ENCODE assay signal across 16 cellular contexts in the genomic region with DNA sequence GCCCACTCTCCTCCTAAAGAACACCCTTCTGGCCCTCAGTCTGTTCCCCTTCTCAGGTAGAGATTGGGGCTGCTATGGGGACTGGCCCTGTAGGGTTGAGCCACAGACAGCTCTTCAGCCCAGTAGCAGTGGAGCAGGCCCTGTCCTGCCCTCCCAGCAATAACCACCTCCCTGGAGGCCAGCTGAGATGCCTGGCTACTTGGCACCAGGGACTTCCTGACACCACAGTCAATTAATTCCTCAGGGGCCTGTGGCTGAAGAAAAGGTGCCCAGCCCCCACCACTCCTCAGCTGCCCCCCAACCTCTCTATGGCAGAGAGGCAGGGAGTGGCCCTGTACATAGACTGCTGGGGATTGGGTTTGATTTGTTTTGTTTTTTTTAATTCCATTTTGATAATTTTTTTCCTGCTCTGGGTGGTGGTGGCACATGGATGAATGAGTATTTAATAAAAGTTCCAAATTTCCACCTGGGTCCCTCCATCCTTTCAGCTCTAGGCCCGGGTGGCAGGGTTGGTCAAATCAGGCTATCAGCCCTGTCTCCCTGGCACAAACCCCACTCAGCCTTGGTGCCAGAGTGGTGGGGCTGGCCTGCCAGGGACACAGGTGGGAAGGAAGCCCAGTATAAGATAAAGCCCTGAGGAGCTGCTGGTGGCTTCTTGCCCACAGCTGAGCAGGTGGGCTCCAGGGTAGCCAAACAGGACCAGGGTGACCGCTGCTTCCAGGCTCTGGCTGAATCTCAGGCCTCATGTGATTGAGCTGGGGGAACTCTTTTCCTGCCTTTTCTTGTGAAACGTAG. TPM values are rescaled to one million over a fixed set of nuclear protein-coding genes. Genes with fewer than 3 reads are reported as not detected.
DNase-seq lines count a peak whose midpoint lies in the region; ATAC-seq and TF ChIP-seq lines count a peak whose summit lies in the region.
"Had no signal": no experiment of that assay in that cellular context is flagged by ENCODE, and none has a peak within 500 bp of the region (broad histone marks: within the 10 kb centered on the region; RNA-seq: fewer than 3 reads in every experiment).

No MANE protein-coding gene starts in this region.

- DNase-seq in Right ventricle myocardium inferior (ENCODE audit: missing footprints) = no peak
- no peak for DNase-seq in left cardiac atrium
- DNase-seq in NCI-H69 (lab: John Stamatoyannopoulos, UW) = peak; percentile 20
- DNase-seq in chondrocyte (ENCODE audit: low spot score) = peak; percentile 43
- no peak for DNase-seq in stimulated activated effector memory CD8-positive, alpha-beta T cell treated with anti-CD3 and anti-CD28 coated beads, Interleukin-12 subunit alpha, Interleukin-12 subunit beta, amount 100 ng/mL, for 72 hours (ENCODE audit: low spot score in 2 of 2)
- no peak for DNase-seq in H7
- DNase-seq: ACHN; CD4-positive, alpha-beta memory T cell; NCI-H1417; NCI-H2029; NCI-H226; NCI-H526; PC-3; SK-N-SH had no signal

- TF ChIP-seq CTCF in chondrocyte (IDR thresholded peaks at IDR 0.05) = no peak

- H3K27me3 ChIP-seq in H7 (ENCODE audit: control insufficient read depth, insufficient read depth, low read length) = no peaks in the 10 kb centered on the region

- H3K36me3 Mint-ChIP-seq in chondrocyte (ENCODE audit: low read depth) = peaks cover 17% of the 10 kb centered on the region
- peaks cover 55% of the 10 kb centered on the region for H3K36me3 Mint-ChIP-seq in stimulated activated effector memory CD8-positive, alpha-beta T cell treated with anti-CD3 and anti-CD28 coated beads, Interleukin-12 subunit alpha, Interleukin-12 subunit beta, amount 100 ng/mL, for 72 hours

- H3K27me3 Mint-ChIP-seq in chondrocyte (ENCODE audit: low read depth) = no peaks in the 10 kb centered on the region
- H3K27me3 Mint-ChIP-seq: CD4-positive, alpha-beta memory T cell had no signal

- intact Hi-C loops in Right ventricle myocardium inferior (cut with DNase I) = loop anchor here (5.0 kb wide), 1 partner anchor 172 kb away; a partner anchor contains a TSS
- intact Hi-C loops in left cardiac atrium (cut with DNase I) = loop anchor here in 1 of 2 donors (2.0 kb wide), 1 partner anchor 29 kb away; no protein-coding TSS in a partner anchor

- ATAC-seq in Right ventricle myocardium inferior = peak; percentile 21
- ATAC-seq in left cardiac atrium = no peak
- ATAC-seq in stimulated activated effector memory CD8-positive, alpha-beta T cell treated with anti-CD3 and anti-CD28 coated beads, Interleukin-12 subunit alpha, Interleukin-12 subunit beta, amount 100 ng/mL, for 72 hours = no peak
- no peak for ATAC-seq in GM19467 (IDR thresholded peaks at IDR 0.05; ENCODE audit: unreplicated experiment)
- no peak for ATAC-seq in GM21528 (IDR thresholded peaks at IDR 0.05; ENCODE audit: low FRiP score, unreplicated experiment)
- ATAC-seq: PC-3 had no signal

- H3K4me3 ChIP-seq in H7 (ENCODE audit: insufficient read depth, low read depth, low read length) = no peak overlapping the region

- H3K27ac Mint-ChIP-seq in chondrocyte (ENCODE audit: unreplicated experiment) = no peak overlapping the region
- peak overlapping the region; percentile 89 for H3K27ac Mint-ChIP-seq in stimulated activated effector memory CD8-positive, alpha-beta T cell treated with anti-CD3 and anti-CD28 coated beads, Interleukin-12 subunit alpha, Interleukin-12 subunit beta, amount 100 ng/mL, for 72 hours

- H3K9me3 Mint-ChIP-seq in chondrocyte (ENCODE audit: low read depth) = no peaks in the 10 kb centered on the region
- H3K9me3 Mint-ChIP-seq in stimulated activated effector memory CD8-positive, alpha-beta T cell treated with anti-CD3 and anti-CD28 coated beads, Interleukin-12 subunit alpha, Interleukin-12 subunit beta, amount 100 ng/mL, for 72 hours = no peaks in the 10 kb centered on the region
- H3K9me3 Mint-ChIP-seq: CD4-positive, alpha-beta memory T cell had no signal

- H3K4me3 Mint-ChIP-seq in chondrocyte (ENCODE audit: unreplicated experiment) = no peak overlapping the region
- H3K4me3 Mint-ChIP-seq in stimulated activated effector memory CD8-positive, alpha-beta T cell treated with anti-CD3 and anti-CD28 coated beads, Interleukin-12 subunit alpha, Interleukin-12 subunit beta, amount 100 ng/mL, for 72 hours = no peak overlapping the region
- H3K4me3 Mint-ChIP-seq: CD4-positive, alpha-beta memory T cell had no signal

- peaks cover 3% of the 10 kb centered on the region for H3K4me1 Mint-ChIP-seq in chondrocyte (ENCODE audit: low read depth)
- peaks cover 33% of the 10 kb centered on the region for H3K4me1 Mint-ChIP-seq in stimulated activated effector memory CD8-positive, alpha-beta T cell treated with anti-CD3 and anti-CD28 coated beads, Interleukin-12 subunit alpha, Interleukin-12 subunit beta, amount 100 ng/mL, for 72 hours

- H3K36me3 ChIP-seq in H7 (replicated peaks; ENCODE audit: control insufficient read depth, insufficient read depth, low read length) = peaks cover 12% of the 10 kb centered on the region

RNA-seq across cellular contexts. Expression of a gene that starts 1.9 kb away (rescaled TPM):
- total RNA-seq in Right ventricle myocardium inferior (2.8 TPM), left cardiac atrium (1 to 10 TPM; 2.5 to 4.7 TPM), chondrocyte (0.82 to 1.1 TPM (median 0.82 TPM) in 3 replicates)
- total RNA-seq in H7 (2014; rRNA removed; shearing (Covaris generic)) = 6.5 and 10.1 TPM in 2 replicates

RNA-seq across cellular contexts. Expression of a gene that starts 36.2 kb away (rescaled TPM):
- 36.0 TPM for total RNA-seq in Right ventricle myocardium inferior
- total RNA-seq in left cardiac atrium = 10 to 100 TPM; 24.1 to 26.4 TPM
- 20.3 to 28.3 TPM (median 22.1 TPM) in 3 replicates for total RNA-seq in chondrocyte
- 13.8 and 17.2 TPM in 2 replicates for total RNA-seq in H7 (2014; rRNA removed; shearing (Covaris generic))

RNA-seq across cellular contexts. Expression of a gene that starts 46.6 kb away (rescaled TPM):
- 14.7 TPM for total RNA-seq in Right ventricle myocardium inferior
- 10 to 100 TPM; 14.1 to 21.3 TPM for total RNA-seq in left cardiac atrium
- total RNA-seq in chondrocyte = 25.9 to 28.3 TPM (median 27.0 TPM) in 3 replicates
- 1.9 and 3.2 TPM in 2 replicates for total RNA-seq in H7 (2014; rRNA removed; shearing (Covaris generic))

Comparison
In these comparisons a context has a peak if more than half of its experiments do, and no peak if none do; other contexts are left out.
1. DNase-seq: peak in NCI-H69 (single experiment) and chondrocyte (single experiment); none in Right ventricle myocardium inferior (single experiment), left cardiac atrium (single experiment), stimulated activated effector memory CD8-positive, alpha-beta T cell treated with anti-CD3 and anti-CD28 coated beads, Interleukin-12 subunit alpha, Interleukin-12 subunit beta, amount 100 ng/mL, for 72 hours (0 of 2) and H7 (single experiment).